ENCODE assay signal across 8 cellular contexts in genomic region chr4:146522098-146522861, GRCh38. TPM values are rescaled to one million over a fixed set of nuclear protein-coding genes. Genes with fewer than 3 reads are reported as not detected.
DNase-seq lines count a peak whose midpoint lies in the region; ATAC-seq and TF ChIP-seq lines count a peak whose summit lies in the region.

No MANE protein-coding gene starts in this region.

- peak; percentile 58 for ATAC-seq in HG03378 (IDR thresholded peaks at IDR 0.05; ENCODE audit: unreplicated experiment)
- peak; percentile 94 to 96 (median 95) for ATAC-seq in right lobe of liver

- 0% methylated on average over 5 of the region's 62 CpGs for WGBS in right lobe of liver (ENCODE audit: insufficient coverage, low coverage, low lambda C conversion rate, missing lambda C conversion rate)

- peak overlapping the region; percentile 82 for H3K4me2 ChIP-seq in BLaER1

- H3K27me3 ChIP-seq in BLaER1 (no peaks in the 10 kb centered on the region), dorsolateral prefrontal cortex (no peaks in the 10 kb centered on the region), right lobe of liver (no peaks in the 10 kb centered on the region)

- DNase-seq in GM19238 (ENCODE audit: insufficient read length, low spot score) (peak; percentile 78), NCI-H524 treated with DMSO at 0.1 percent for 48 hours (lab: John Stamatoyannopoulos, UW) (peak; percentile 15), dorsolateral prefrontal cortex (peak; percentile 92 to 96 (median 94)), right lobe of liver (peak; percentile 90 to 95 (median 94))
- peak; percentile 68 to 82 for DNase-seq in activated CD4-positive, alpha-beta T cell treated with anti-CD3 and anti-CD28 coated beads, Interleukin-2, amount 50 U/mL, for 24 hours (ENCODE audit: low read depth in 1 of 2, low spot score in 1 of 2)
- peak; percentile 85 for DNase-seq in stimulated activated CD4-positive, alpha-beta T cell treated with anti-CD3 and anti-CD28 coated beads, Interleukin-4, amount 100 ng/mL, for 24 hours

- H3K27ac ChIP-seq in BLaER1 (peak overlapping the region; percentile 84), dorsolateral prefrontal cortex (peak overlapping the region in 58 of 59 donors; percentile 24 to 93 (median 84)), right lobe of liver (peak overlapping the region; percentile 79 to 89 (median 83))

- intact Hi-C loops in dorsolateral prefrontal cortex (cut with DNase I), result loop anchor here in 1 of 2 donors (5.0 kb wide), 1 partner anchor 345 kb away; the partner anchor contains the start of gene LSM6
- intact Hi-C loops in right lobe of liver (cut with DNase I), result no loop called here

- H4K20me1 ChIP-seq in BLaER1, result no peaks in the 10 kb centered on the region; the same call in 1 of the 2 replicates

- H3K36me3 ChIP-seq in BLaER1 (no peaks in the 10 kb centered on the region), right lobe of liver (no peaks in the 10 kb centered on the region)

- peak overlapping the region; percentile 98 for H3K4me3 ChIP-seq in BLaER1
- peak overlapping the region; percentile 65 to 100 (median 93) for H3K4me3 ChIP-seq in dorsolateral prefrontal cortex
- H3K4me3 ChIP-seq in right lobe of liver, result peak overlapping the region; percentile 68 to 88 (median 82)

- H3K9me3 ChIP-seq in BLaER1 (no peaks in the 10 kb centered on the region), right lobe of liver (no peaks in the 10 kb centered on the region)

- H3K4me1 ChIP-seq in BLaER1 (peaks cover 38% of the 10 kb centered on the region), right lobe of liver (peaks cover 0 to 10% (median 4%) of the 10 kb centered on the region in 4 donors)

- TF ChIP-seq CTCF in dorsolateral prefrontal cortex (IDR thresholded peaks at IDR 0.05 in 54 of 56, conservative IDR thresholded peaks at IDR 0.05 in 2 of 56; ENCODE audit: low read depth in 1 of 56, partially characterized antibody in 56 of 56) (peak in 4 of 56 donors; percentile 1 to 15 (median 8)), right lobe of liver (IDR thresholded peaks at IDR 0.05) (no peak)

- H3K9ac ChIP-seq in BLaER1, result peak overlapping the region; percentile 90

- TF ChIP-seq POLR2A in right lobe of liver (IDR thresholded peaks at IDR 0.05), result peak; percentile 79

RNA-seq across cellular contexts. Expression of gene SLC10A7, which starts 0.5 kb away (rescaled TPM):
- total RNA-seq in dorsolateral prefrontal cortex (10 to 100 TPM in 82 of 120 experiments, 1 to 10 TPM in 38; 6.6 to 19.1 (median 11.3) TPM), right lobe of liver (10 to 100 TPM in 3 of 6 experiments, 1 to 10 TPM in 3; 6.3 to 13.5 (median 9.5) TPM)

Comparison
In these comparisons a context has a peak if more than half of its experiments do, and no peak if none do; other contexts are left out.
1. Peak in every context shown above with its lines: DNase-seq, ATAC-seq, H3K4me3 ChIP-seq and H3K27ac ChIP-seq.
2. DNase-seq: peak in every context shown above with its lines; median percentile 94 in dorsolateral prefrontal cortex; 94 in right lobe of liver; 85 in stimulated activated CD4-positive, alpha-beta T cell treated with anti-CD3 and anti-CD28 coated beads, Interleukin-4, amount 100 ng/mL, for 24 hours; 78 in GM19238; 75 in activated CD4-positive, alpha-beta T cell treated with anti-CD3 and anti-CD28 coated beads, Interleukin-2, amount 50 U/mL, for 24 hours; 15 in NCI-H524 treated with DMSO at 0.1 percent for 48 hours.